Comparison of ENCODE assay signal across 1 cellular context in the genomic region with DNA sequence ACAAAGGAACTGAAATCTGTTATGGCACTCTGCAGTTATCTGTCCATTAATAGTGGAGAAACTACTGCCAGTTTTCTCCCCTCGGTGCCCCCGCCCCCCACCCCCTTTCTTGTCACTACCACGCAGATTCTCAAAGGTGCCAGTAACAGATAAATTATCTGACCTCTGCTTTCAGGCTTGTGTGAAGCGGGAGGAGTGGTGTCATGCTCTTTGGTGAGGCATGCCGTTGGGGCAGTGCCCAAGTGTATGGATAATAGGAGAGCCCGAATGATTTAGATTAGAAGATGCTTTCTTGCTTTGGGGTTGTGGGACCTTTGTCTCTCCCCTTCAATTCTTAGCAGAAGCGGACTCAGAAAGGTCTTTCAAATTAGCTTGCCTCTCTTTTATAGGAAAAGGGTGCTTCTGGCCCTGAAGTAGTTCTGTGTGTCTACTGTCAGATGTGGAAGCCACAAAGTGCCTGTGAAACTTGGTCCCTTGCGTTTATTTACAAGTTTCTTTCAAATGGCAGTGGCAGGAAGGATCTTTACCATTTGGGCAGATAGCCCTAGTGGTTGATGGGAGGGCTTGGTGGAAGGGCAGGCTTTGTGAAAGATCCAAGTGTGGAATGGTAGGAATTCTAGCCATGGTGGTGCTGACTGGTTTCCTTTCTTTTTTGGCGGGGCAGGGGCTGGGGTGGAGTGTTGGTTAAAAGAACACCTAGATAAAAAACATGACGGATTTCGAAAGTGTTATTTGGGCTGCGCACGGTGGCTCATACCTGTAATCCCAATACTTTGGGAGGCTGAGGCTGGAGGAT.
TF ChIP-seq lines count a peak whose summit lies in the region.

No MANE protein-coding gene starts in this region.

TF ChIP-seq in GM23338, 12 proteins besides CTCF, POLR2A, EP300 and RAD21 (continued from another document):
- TF ChIP-seq, protein P1, sequence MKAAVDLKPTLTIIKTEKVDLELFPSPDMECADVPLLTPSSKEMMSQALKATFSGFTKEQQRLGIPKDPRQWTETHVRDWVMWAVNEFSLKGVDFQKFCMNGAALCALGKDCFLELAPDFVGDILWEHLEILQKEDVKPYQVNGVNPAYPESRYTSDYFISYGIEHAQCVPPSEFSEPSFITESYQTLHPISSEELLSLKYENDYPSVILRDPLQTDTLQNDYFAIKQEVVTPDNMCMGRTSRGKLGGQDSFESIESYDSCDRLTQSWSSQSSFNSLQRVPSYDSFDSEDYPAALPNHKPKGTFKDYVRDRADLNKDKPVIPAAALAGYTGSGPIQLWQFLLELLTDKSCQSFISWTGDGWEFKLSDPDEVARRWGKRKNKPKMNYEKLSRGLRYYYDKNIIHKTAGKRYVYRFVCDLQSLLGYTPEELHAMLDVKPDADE (IDR thresholded peaks at IDR 0.05): no peak
- no peak for TF ChIP-seq STAT1 (IDR thresholded peaks at IDR 0.05; ENCODE audit: unreplicated experiment)
